Comparison of ENCODE assay signal across 23 cellular contexts in genomic region chr21:44980562-44981489, GRCh38. TPM values are rescaled to one million over a fixed set of nuclear protein-coding genes. Genes with fewer than 3 reads are reported as not detected.
A peak's percentile ranks its signal among the peaks of the same experiment; 100 is the strongest.
DNase-seq lines count a peak whose midpoint lies in the region; ATAC-seq and TF ChIP-seq lines count a peak whose summit lies in the region.
"Had no signal": no experiment of that assay in that cellular context is flagged by ENCODE, and none has a peak within 500 bp of the region (broad histone marks: within the 10 kb centered on the region; RNA-seq: fewer than 3 reads in every experiment).

No MANE protein-coding gene starts in this region.

- no peaks in the 10 kb centered on the region for H3K27me3 ChIP-seq in left ventricle myocardium inferior (ENCODE audit: low read depth)
- no peaks in the 10 kb centered on the region for H3K27me3 ChIP-seq in WERI-Rb-1 (ENCODE audit: insufficient read depth, low read depth, severe bottlenecking)
- no peaks in the 10 kb centered on the region for H3K27me3 ChIP-seq in tibial artery
- H3K27me3 ChIP-seq: body of pancreas had no signal

- intact Hi-C loops in left ventricle myocardium inferior (cut with micrococcal nuclease), result no loop called here
- intact Hi-C loops in left ventricle myocardium superior (cut with micrococcal nuclease), result no loop called here
- intact Hi-C loops in tibial artery (cut with DNase I; ENCODE audit: low total_unique reads), result loop anchor here (5.0 kb wide), 1 partner anchor 51 kb away; no protein-coding TSS in a partner anchor

- H3K36me3 ChIP-seq in left ventricle myocardium inferior, result peaks cover 18% of the 10 kb centered on the region
- peaks cover 12% of the 10 kb centered on the region for H3K36me3 ChIP-seq in WERI-Rb-1
- peaks cover 7% of the 10 kb centered on the region for H3K36me3 ChIP-seq in mesodermal cell (ENCODE audit: control insufficient read depth, insufficient read depth, low read length)
- peaks cover 18 to 23% (median 22%) of the 10 kb centered on the region in 3 donors for H3K36me3 ChIP-seq in tibial artery

- peaks cover 39% of the 10 kb centered on the region for H3K4me1 ChIP-seq in left ventricle myocardium inferior
- H3K4me1 ChIP-seq in mesodermal cell (ENCODE audit: control insufficient read depth, insufficient read depth, low read length, poor library complexity, severe bottlenecking), result peaks cover 35% of the 10 kb centered on the region
- H3K4me1 ChIP-seq in tibial artery, result peaks cover 0 to 81% (median 53%) of the 10 kb centered on the region in 4 donors
- H3K4me1 ChIP-seq: body of pancreas, HAP-1 had no signal

- no peak for ATAC-seq in left ventricle myocardium superior
- ATAC-seq in HG02759 (IDR thresholded peaks at IDR 0.05; ENCODE audit: unreplicated experiment), result no peak
- ATAC-seq: body of pancreas had no signal

- H3K4me3 ChIP-seq in left ventricle myocardium inferior (no peak overlapping the region), WERI-Rb-1 (ENCODE audit: low read depth, low read length) (no peak overlapping the region), mesodermal cell (ENCODE audit: extremely low read depth, insufficient read depth, low read length, poor library complexity, severe bottlenecking) (no peak overlapping the region), tibial artery (no peak overlapping the region)
- H3K4me3 ChIP-seq: body of pancreas, HAP-1 had no signal

- WGBS in mesodermal cell (ENCODE audit: insufficient coverage in 2 of 2), 2 experiments, result 89 to 93% methylated on average over 34 to 38 of the region's 38 CpGs

- H3K27ac ChIP-seq in left ventricle myocardium inferior (replicated peaks) (peak overlapping the region; percentile 8), WERI-Rb-1 (peak overlapping the region; percentile 35), mesodermal cell (ENCODE audit: low read depth, low read length, severe bottlenecking) (peak overlapping the region; percentile 45), tibial artery (peak overlapping the region; percentile 89 to 96)
- H3K27ac ChIP-seq: body of pancreas, C4-2B had no signal

- H3K9me3 ChIP-seq in left ventricle myocardium inferior (replicated peaks) (no peaks in the 10 kb centered on the region), WERI-Rb-1 (ENCODE audit: severe bottlenecking) (no peaks in the 10 kb centered on the region), mesodermal cell (ENCODE audit: control insufficient read depth, low read length) (no peaks in the 10 kb centered on the region), tibial artery (no peaks in the 10 kb centered on the region)
- H3K9me3 ChIP-seq: body of pancreas, HAP-1 had no signal

- DNase-seq in left ventricle myocardium inferior (no peak), left ventricle myocardium superior (no peak), WERI-Rb-1 (no peak), tibial artery (peak in 1 of 2 donors; percentile 63), HT-29 (ENCODE audit: low spot score) (no peak)
- no peak for DNase-seq in central memory CD4-positive, alpha-beta T cell
- DNase-seq: activated CD4-positive, alpha-beta T cell treated with anti-CD3 and anti-CD28 coated beads for 1 hour; activated CD8-positive, alpha-beta memory T cell treated with anti-CD3 and anti-CD28 coated beads for 24 hours; activated naive CD4-positive, alpha-beta T cell treated with anti-CD3 and anti-CD28 coated beads, Interleukin-2, amount 50 U/mL, for 16 hours; activated T-cell treated with anti-CD3 and anti-CD28 coated beads, Interleukin-2, amount 50 U/mL, for 48 hours; body of pancreas; foreskin fibroblast; hypothalamus; mammary epithelial cell; naive B cell; NCI-H510A; RPMI8226; stimulated activated CD4-positive, alpha-beta T cell treated with anti-CD3 and anti-CD28 coated beads, Interleukin-2, amount 100 ng/mL, for 48 hours; T1000 had no signal

- no peak for TF ChIP-seq CTCF in left ventricle myocardium inferior (IDR thresholded peaks at IDR 0.05; ENCODE audit: borderline replicate concordance)
- TF ChIP-seq CTCF in WERI-Rb-1 (IDR thresholded peaks at IDR 0.05; ENCODE audit: low read depth, low read length), result no peak
- no peak for TF ChIP-seq CTCF in tibial artery (IDR thresholded peaks at IDR 0.05)

RNA-seq across cellular contexts. Expression of gene SLX9, which starts 41.0 kb away (rescaled TPM):
- total RNA-seq in left ventricle myocardium inferior (70.7 TPM), left ventricle myocardium superior (69.9 TPM)
- polyA plus RNA-seq in mesodermal cell (2013, experiment 1 of 2), result 27.2 TPM
- polyA plus RNA-seq in mesodermal cell (2013, experiment 2 of 2), result 23.0 TPM
- total RNA-seq in HT-29 (2014; rRNA removed; shearing (Covaris generic)), result 27.4 and 31.3 TPM in 2 replicates

Comparison
In these comparisons a context has a peak if more than half of its experiments do, and no peak if none do; other contexts are left out.
1. H3K27ac ChIP-seq: peak in every context shown above with its lines; median percentile 92 in tibial artery; 45 in mesodermal cell; 35 in WERI-Rb-1; 8 in left ventricle myocardium inferior.